ENCODE assay signal across 8 cellular contexts in genomic region chr4:140149851-140150635, GRCh38. TPM values are rescaled to one million over a fixed set of nuclear protein-coding genes. Genes with fewer than 3 reads are reported as not detected.
DNase-seq lines count a peak whose midpoint lies in the region; ATAC-seq and TF ChIP-seq lines count a peak whose summit lies in the region.

No MANE protein-coding gene starts in this region.

- H3K36me3 ChIP-seq in HUES6 (ENCODE audit: control insufficient read depth, insufficient read depth, low read length) (no peaks in the 10 kb centered on the region), Panc1 (ENCODE audit: control insufficient read depth, insufficient read depth, low read length) (no peaks in the 10 kb centered on the region)

- CTCF ChIA-PET in Panc1 (lab: Charles Lee), result no interaction called here

- peak overlapping the region; percentile 91 for H3K9ac ChIP-seq in HUES6 (ENCODE audit: low read length)

- H3K27me3 ChIP-seq in HUES6 (ENCODE audit: control insufficient read depth, insufficient read depth, low read length) (peaks cover 6% of the 10 kb centered on the region; the same call in 1 of the 2 replicates), Panc1 (ENCODE audit: control insufficient read depth, insufficient read depth, low read length) (no peaks in the 10 kb centered on the region)

- POLR2A ChIA-PET in Panc1 (lab: Charles Lee), result interaction anchor here (0.7 to 4.1 kb wide), 4 partner anchors 57 to 138 kb away, joined by 6 to 28 read pairs (median 11); no protein-coding TSS in a partner anchor

- peaks cover 21% of the 10 kb centered on the region for H3K4me1 ChIP-seq in HUES6 (ENCODE audit: control insufficient read depth, insufficient read depth, low read length)
- H3K4me1 ChIP-seq in Panc1 (ENCODE audit: control insufficient read depth, insufficient read depth, low read length), result peaks cover 21% of the 10 kb centered on the region

- H3K27ac Mint-ChIP-seq in nephron progenitor cell, result peak overlapping the region; percentile 99

- H3K4me1 Mint-ChIP-seq in nephron progenitor cell, result peaks cover 53% of the 10 kb centered on the region

- peak; percentile 17; the same call in 1 of the 2 replicates for ATAC-seq in Panc1

- H3K4me3 Mint-ChIP-seq in nephron progenitor cell, result peak overlapping the region; percentile 100

- H3K9me3 ChIP-seq in HUES6 (ENCODE audit: control insufficient read depth, insufficient read depth, low read depth, low read length) (no peaks in the 10 kb centered on the region), Panc1 (ENCODE audit: control insufficient read depth, insufficient read depth, low read depth, low read length) (no peaks in the 10 kb centered on the region)

- no peak for TF ChIP-seq CTCF in Panc1 (IDR thresholded peaks at IDR 0.05)
- no peak for TF ChIP-seq CTCF in foreskin fibroblast (IDR thresholded peaks at IDR 0.05; ENCODE audit: low read depth, low read length)
- no peak for TF ChIP-seq CTCF in nephron progenitor cell (IDR thresholded peaks at IDR 0.05)

- H3K27ac ChIP-seq in HUES6 (ENCODE audit: low read depth, low read length) (peak overlapping the region; percentile 98), Panc1 (ENCODE audit: low read length) (peak overlapping the region; percentile 95)

- H3K4me3 ChIP-seq in HUES6 (ENCODE audit: low read depth, low read length), result peak overlapping the region; percentile 77
- peak overlapping the region; percentile 82 to 95 for H3K4me3 ChIP-seq in Panc1 (ENCODE audit: low read depth in 2 of 2, low read length in 2 of 2)
- peak overlapping the region; percentile 76 to 78 for H3K4me3 ChIP-seq in foreskin fibroblast (ENCODE audit: low read depth in 1 of 2, low read length in 2 of 2)

- H3K9me3 Mint-ChIP-seq in nephron progenitor cell, result no peaks in the 10 kb centered on the region

- in situ Hi-C loops in Panc1 (cut with HindIII; ENCODE audit: low pct_unique_long_range_greater_than_20kb, low sequenced_read_pairs), result no loop called here

- intact Hi-C loops in Panc1 (cut with micrococcal nuclease; ENCODE audit: unreplicated experiment), result loop anchor here (5.0 to 10.0 kb wide), 3 partner anchors 53 to 415 kb away; no protein-coding TSS in a partner anchor

- no TSS peak for BruUV-seq in Panc1 (replicated peaks; lab: Mats Ljungman, UMichigan)

- H3K36me3 Mint-ChIP-seq in nephron progenitor cell (ENCODE audit: low read depth), result no peaks in the 10 kb centered on the region

- DNase-seq in COR-L47 (lab: John Stamatoyannopoulos, UW) (peak; percentile 79), Panc1 (ENCODE audit: low read depth, low spot score) (no peak), foreskin fibroblast (peak; percentile 38 to 80), nephron progenitor cell (peak; percentile 71), superior temporal gyrus (ENCODE audit: extremely low spot score) (peak; percentile 67), OCI-M2 (lab: John Stamatoyannopoulos, UW; ENCODE audit: unreplicated experiment) (no peak)
- peak; percentile 43 for DNase-seq in activated gamma-delta T cell treated with anti-CD3 and anti-CD28 coated beads, Interleukin-2, amount 50 U/mL, for 16 hours (ENCODE audit: low read depth)

- H3K27me3 Mint-ChIP-seq in nephron progenitor cell (ENCODE audit: low read depth, poor library complexity), result peaks cover 3% of the 10 kb centered on the region

RNA-seq across cellular contexts. Expression of gene MAML3, which starts 3.9 kb away (rescaled TPM):
- 7.7 TPM for total RNA-seq in Panc1 (2021; ENCODE audit: unreplicated experiment)
- polyA plus RNA-seq in Panc1 (2012; ENCODE audit: insufficient read length), result 7.1 TPM

Comparison
In these comparisons a context has a peak if more than half of its experiments do, and no peak if none do; other contexts are left out.
1. DNase-seq: peak in COR-L47 (single experiment), activated gamma-delta T cell treated with anti-CD3 and anti-CD28 coated beads, Interleukin-2, amount 50 U/mL, for 16 hours (single experiment), foreskin fibroblast (2 of 2), nephron progenitor cell (single experiment) and superior temporal gyrus (single experiment); none in Panc1 (single experiment) and OCI-M2 (single experiment).
2. Peak in every context shown above with its lines, with median percentiles within 50 percentile points of each other: H3K4me3 ChIP-seq.